ENCODE assay signal across 9 cellular contexts in the genomic region with DNA sequence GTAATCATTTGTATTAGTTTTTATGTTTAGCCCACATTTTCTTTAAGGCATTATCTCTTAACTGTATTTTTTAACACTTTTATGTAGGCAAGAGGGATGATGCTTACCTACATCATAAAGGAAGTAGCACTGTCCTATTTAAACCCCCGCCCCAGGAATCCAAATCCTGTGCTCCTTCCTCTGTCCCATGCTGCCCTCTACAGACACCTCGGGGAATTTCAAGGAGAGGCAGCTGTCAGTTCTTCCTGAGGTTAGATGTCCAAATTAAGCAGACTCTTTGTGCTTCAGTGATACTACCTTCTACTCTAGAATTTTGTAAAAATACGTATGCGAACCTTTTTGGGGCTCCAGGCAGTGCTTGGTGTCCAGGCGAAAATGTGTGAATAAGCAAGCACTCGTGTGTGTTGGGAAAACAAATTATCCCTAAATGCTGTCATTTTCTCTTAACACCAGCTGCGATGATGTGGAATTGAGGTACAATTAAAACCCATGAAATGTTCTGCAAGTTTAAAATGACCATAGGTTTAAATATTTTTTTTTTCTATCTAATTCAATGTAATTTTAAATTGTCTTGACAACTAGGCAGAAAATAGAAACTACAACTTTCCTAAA. TPM values are rescaled to one million over a fixed set of nuclear protein-coding genes. Genes with fewer than 3 reads are reported as not detected.
DNase-seq lines count a peak whose midpoint lies in the region; ATAC-seq and TF ChIP-seq lines count a peak whose summit lies in the region.
"Had no signal": no experiment of that assay in that cellular context is flagged by ENCODE, and none has a peak within 500 bp of the region (broad histone marks: within the 10 kb centered on the region; RNA-seq: fewer than 3 reads in every experiment).

No MANE protein-coding gene starts in this region.

- H3K4me3 ChIP-seq in Peyer's patch (no peak overlapping the region), epithelial cell of esophagus (ENCODE audit: low read length) (no peak overlapping the region)

- ATAC-seq in GM19452 (IDR thresholded peaks at IDR 0.05; ENCODE audit: unreplicated experiment) = no peak
- no peak for ATAC-seq in GM21447 (IDR thresholded peaks at IDR 0.05; ENCODE audit: unreplicated experiment)

- no peak for TF ChIP-seq POLR2A in Peyer's patch (IDR thresholded peaks at IDR 0.05)

- H3K27me3 ChIP-seq in Peyer's patch = no peaks in the 10 kb centered on the region

- in situ Hi-C loops in Caki2 (cut with HindIII; ENCODE audit: low pct_unique_long_range_greater_than_20kb, low sequenced_read_pairs) (no loop called here), GM13976 (cut with MboI; ENCODE audit: low sequenced_read_pairs, unreplicated experiment) (no loop called here)

- DNase-seq in Caki2 (ENCODE audit: low read depth) (peak; percentile 29), GM13976 (ENCODE audit: low spot score) (peak; percentile 48), Peyer's patch (peak in 2 of 3 donors; percentile 57 to 71), epithelial cell of esophagus (ENCODE audit: low read depth) (peak; percentile 77), NCI-H187 (lab: John Stamatoyannopoulos, UW) (no peak)
- DNase-seq in stimulated activated CD8-positive, alpha-beta memory T cell treated with anti-CD3 and anti-CD28 coated beads, Interleukin-2, amount 100 ng/mL, for 48 hours (ENCODE audit: low read depth in 2 of 2) = peak; percentile 23 to 26

- no peak overlapping the region for H3K27ac ChIP-seq in Peyer's patch

- H3K36me3 ChIP-seq in Peyer's patch = no peaks in the 10 kb centered on the region

- no peaks in the 10 kb centered on the region for H3K4me1 ChIP-seq in Peyer's patch

- no peaks in the 10 kb centered on the region for H3K9me3 ChIP-seq in Peyer's patch

- TF ChIP-seq CTCF in GM13976 (IDR thresholded peaks at IDR 0.05; ENCODE audit: borderline replicate concordance, control extremely low read depth, extremely low read depth, insufficient read depth, missing control alignments) (peak; percentile 57), Peyer's patch (IDR thresholded peaks at IDR 0.05) (peak in 4 of 6 experiments; percentile 44 to 80 (median 75)), epithelial cell of esophagus (IDR thresholded peaks at IDR 0.05; ENCODE audit: insufficient read depth, low read depth, low read length, missing control alignments) (peak; percentile 98)

RNA-seq across cellular contexts. Expression of gene CRCT1, which starts 19.2 kb away (rescaled TPM):
- total RNA-seq in Caki2 (2014; rRNA removed; shearing (Covaris generic); ENCODE audit: low replicate concordance) = not detected in 2 replicates
- total RNA-seq in Peyer's patch = not detected
- total RNA-seq: activated CD8-positive, alpha-beta memory T cell treated with anti-CD3 and anti-CD28 coated beads for 36 hours had no signal

RNA-seq across cellular contexts. Expression of gene LCE5A, which starts 22.8 kb away (rescaled TPM):
- not detected in 2 replicates for total RNA-seq in Caki2 (2014; rRNA removed; shearing (Covaris generic); ENCODE audit: low replicate concordance)
- total RNA-seq in Peyer's patch = not detected
- total RNA-seq: activated CD8-positive, alpha-beta memory T cell treated with anti-CD3 and anti-CD28 coated beads for 36 hours had no signal

RNA-seq across cellular contexts. Expression of gene LCE3E, which starts 33.1 kb away (rescaled TPM):
- not detected in 2 replicates for total RNA-seq in Caki2 (2014; rRNA removed; shearing (Covaris generic); ENCODE audit: low replicate concordance)
- total RNA-seq in Peyer's patch = not detected
- total RNA-seq: activated CD8-positive, alpha-beta memory T cell treated with anti-CD3 and anti-CD28 coated beads for 36 hours had no signal

RNA-seq across cellular contexts. Expression of gene LCE3D, which starts 46.9 kb away (rescaled TPM):
- not detected in 2 replicates for total RNA-seq in Caki2 (2014; rRNA removed; shearing (Covaris generic); ENCODE audit: low replicate concordance)
- total RNA-seq in Peyer's patch = not detected
- total RNA-seq: activated CD8-positive, alpha-beta memory T cell treated with anti-CD3 and anti-CD28 coated beads for 36 hours had no signal

Comparison
In these comparisons a context has a peak if more than half of its experiments do, and no peak if none do; other contexts are left out.
1. DNase-seq: peak in Caki2 (single experiment), GM13976 (single experiment), Peyer's patch (2 of 3), epithelial cell of esophagus (single experiment) and stimulated activated CD8-positive, alpha-beta memory T cell treated with anti-CD3 and anti-CD28 coated beads, Interleukin-2, amount 100 ng/mL, for 48 hours (2 of 2); none in NCI-H187 (0 of 2).
2. Peak in every context shown above with its lines, with median percentiles within 50 percentile points of each other: CTCF ChIP-seq.